Comparison of ENCODE assay signal across 9 cellular contexts in genomic region chr22:36913431-36914382, GRCh38. TPM values are rescaled to one million over a fixed set of nuclear protein-coding genes. Genes with fewer than 3 reads are reported as not detected.
DNase-seq lines count a peak whose midpoint lies in the region; ATAC-seq and TF ChIP-seq lines count a peak whose summit lies in the region.
"Had no signal": no experiment of that assay in that cellular context is flagged by ENCODE, and none has a peak within 500 bp of the region (broad histone marks: within the 10 kb centered on the region; RNA-seq: fewer than 3 reads in every experiment).

CSF2RB (plus strand) TSS chr22:36913628; CDS start chr22:36922208, 8,580 bp downstream.

- peak within 1 kb of the TSS in 1 of 6 donors; percentile 22 for H3K27ac Mint-ChIP-seq in immature natural killer cell

- H3K9me3 Mint-ChIP-seq in immature natural killer cell: no peaks in the 10 kb centered on the region

- H3K4me3 ChIP-seq in spleen: peak within 1 kb of the TSS; percentile 33 to 73 (median 48)

- DNase-seq in left cardiac atrium: no peak
- peak; percentile 91 for DNase-seq in spleen
- no peak for DNase-seq in islet precursor cell
- DNase-seq in NCI-H524 treated with DMSO at 0.1 percent for 48 hours (lab: John Stamatoyannopoulos, UW): no peak
- DNase-seq in activated CD4-positive, alpha-beta T cell treated with anti-CD3 and anti-CD28 coated beads, Interleukin-2, amount 50 U/mL, for 4 hours: no peak
- no peak for DNase-seq in immature natural killer cell

- peak within 1 kb of the TSS in 1 of 5 donors; percentile 12 for H3K4me3 Mint-ChIP-seq in immature natural killer cell

- H3K27ac ChIP-seq in spleen: peak within 1 kb of the TSS in 7 of 8 donors; percentile 65 to 92 (median 83)
- H3K27ac ChIP-seq: epithelial cell of prostate had no signal

- H3K9me3 ChIP-seq in spleen: peaks cover 0 to 3% (median 0%) of the 10 kb centered on the region in 8 donors

- WGBS in spleen, 5 donors: 31 to 48% (median 42%) methylated on average over 18 of the region's 18 CpGs

- no peaks in the 10 kb centered on the region for H3K36me3 Mint-ChIP-seq in immature natural killer cell

- peak; percentile 53 for ATAC-seq in GM21576 (IDR thresholded peaks at IDR 0.05; ENCODE audit: unreplicated experiment)
- peak; percentile 38 to 92 for ATAC-seq in left cardiac atrium

- no peaks in the 10 kb centered on the region for H3K27me3 ChIP-seq in spleen (replicated peaks in 1 of 7)

- peaks cover 0 to 3% (median 0%) of the 10 kb centered on the region in 6 donors for H3K36me3 ChIP-seq in spleen

- no peaks in the 10 kb centered on the region for H3K4me1 Mint-ChIP-seq in immature natural killer cell

- no peak for TF ChIP-seq CTCF in spleen (IDR thresholded peaks at IDR 0.05 in 8 of 11, conservative IDR thresholded peaks at IDR 0.05 in 3 of 11)

- peaks cover 0 to 61% (median 17%) of the 10 kb centered on the region in 6 donors for H3K4me1 ChIP-seq in spleen

- peaks cover 3 to 24% (median 5%) of the 10 kb centered on the region in 3 donors for H3K27me3 Mint-ChIP-seq in immature natural killer cell (ENCODE audit: low read depth in 3 of 3)

- peak; percentile 35; the same call in 1 of the 2 replicates for TF ChIP-seq POLR2A in Raji (IDR thresholded peaks at IDR 0.05; ENCODE audit: insufficient read depth, low read depth, low read length)
- no peak for TF ChIP-seq POLR2A in spleen (IDR thresholded peaks at IDR 0.05)

- intact Hi-C loops in left cardiac atrium (cut with DNase I): no loop called here
- intact Hi-C loops in spleen (cut with DNase I; ENCODE audit: low total_unique reads): no loop called here

RNA-seq across cellular contexts. Expression of gene CSF2RB, which starts in this region (rescaled TPM):
- 1 to 10 TPM; 4.7 to 6.0 TPM for total RNA-seq in left cardiac atrium
- total RNA-seq in spleen: 100 to 1,000 TPM in 1 of 7 donors, 10 to 100 TPM in 6; 35.9 to 110 (median 61.3) TPM
- polyA plus RNA-seq in spleen: 10 to 100 TPM; 14.2 to 19.7 (median 16.3) TPM
- polyA plus RNA-seq in immature natural killer cell: under 1 TPM in 2 of 3 donors, not detected in 1; 0.47 to 0.77 TPM

Comparison
In these comparisons a context has a peak if more than half of its experiments do, and no peak if none do; other contexts are left out.
1. RNA of gene CSF2RB (total RNA-seq): 35.9 to 110 TPM in spleen; 4.7 to 6.0 TPM in left cardiac atrium; every median in the first group is over 4 times any median in the second.
2. RNA of gene CSF2RB (polyA plus RNA-seq): 14.2 to 19.7 TPM in spleen; 0.47 to 0.77 TPM in immature natural killer cell; every median in the first group is over 4 times any median in the second.